Comparison of ENCODE assay signal across 26 cellular contexts in genomic region chr2:70932631-70933230, GRCh38. TPM values are rescaled to one million over a fixed set of nuclear protein-coding genes. Genes with fewer than 3 reads are reported as not detected.
"Had no signal": no experiment of that assay in that cellular context is flagged by ENCODE, and none has a peak within 500 bp of the region (broad histone marks: within the 10 kb centered on the region; RNA-seq: fewer than 3 reads in every experiment).

No MANE protein-coding gene starts in this region.

- H3K27me3 ChIP-seq: hepatocyte had no signal

- DNase-seq: activated B cell treated with CpG ODN at 0.5 μM for 24 hours; activated CD4-positive, alpha-beta T cell treated with anti-CD3 and anti-CD28 coated beads for 36 hours; activated naive CD4-positive, alpha-beta T cell treated with Interleukin-2 at 50 U/mL for 16 hours; activated naive CD8-positive, alpha-beta T cell treated with anti-CD3 and anti-CD28 coated beads for 36 hours; activated T-cell treated with anti-CD3 and anti-CD28 coated beads, Interleukin-2, amount 50 U/mL, for 48 hours; central memory CD4-positive, alpha-beta T cell; effector memory CD4-positive, alpha-beta T cell; glutamatergic neuron; nephron progenitor cell; retina; sigmoid colon; stimulated activated CD4-positive, alpha-beta T cell treated with anti-CD3 and anti-CD28 coated beads, Interleukin-15, amount 100 ng/mL, for 24 hours; stimulated activated naive CD4-positive, alpha-beta T cell; SW 1271; T-helper 17 cell had no signal

- H3K9me3 ChIP-seq: sigmoid colon had no signal

- H3K79me2 ChIP-seq: hepatocyte had no signal

- H3K4me1 ChIP-seq: sigmoid colon had no signal

- H3K4me2 ChIP-seq: hepatocyte, smooth muscle cell had no signal

- H3K36me3 ChIP-seq: sigmoid colon had no signal

- H3K27ac ChIP-seq: hepatocyte, sigmoid colon had no signal

- ATAC-seq: activated CD4-positive, alpha-beta T cell treated with anti-CD3 and anti-CD28 coated beads for 36 hours; esophagus mucosa; T-helper 17 cell had no signal

- H3K4me3 ChIP-seq: hepatocyte, sigmoid colon, smooth muscle cell had no signal

- H2AFZ ChIP-seq: hepatocyte had no signal

RNA-seq across cellular contexts. Expression of gene ATP6V1B1, which starts 3.0 kb away (rescaled TPM):
- total RNA-seq: activated B cell treated with CpG ODN at 0.5 μM for 24 hours; activated CD4-positive, alpha-beta memory T cell treated with anti-CD3 and anti-CD28 coated beads, Interleukin-2, amount 10 ng/mL, durations not matched to agents 7 days and 5 days; activated CD4-positive, alpha-beta T cell treated with anti-CD3 and anti-CD28 coated beads for 36 hours; activated naive CD8-positive, alpha-beta T cell treated with anti-CD3 and anti-CD28 coated beads for 36 hours; astrocyte; dermis microvascular lymphatic vessel endothelial cell; frontal cortex; liver; mononuclear cell; progenitor cell of endocrine pancreas; smooth muscle cell; T-helper 17 cell had no signal

RNA-seq across cellular contexts. Expression of gene VAX2, which starts 32.4 kb away (rescaled TPM):
- total RNA-seq: activated B cell treated with CpG ODN at 0.5 μM for 24 hours; activated CD4-positive, alpha-beta memory T cell treated with anti-CD3 and anti-CD28 coated beads, Interleukin-2, amount 10 ng/mL, durations not matched to agents 7 days and 5 days; activated CD4-positive, alpha-beta T cell treated with anti-CD3 and anti-CD28 coated beads for 36 hours; activated naive CD8-positive, alpha-beta T cell treated with anti-CD3 and anti-CD28 coated beads for 36 hours; dermis microvascular lymphatic vessel endothelial cell; endothelial cell of umbilical vein; frontal cortex; liver; mononuclear cell; progenitor cell of endocrine pancreas; T-helper 17 cell had no signal

RNA-seq across cellular contexts. Expression of gene ANKRD53, which starts 45.7 kb away (rescaled TPM):
- total RNA-seq: activated CD4-positive, alpha-beta memory T cell treated with anti-CD3 and anti-CD28 coated beads, Interleukin-2, amount 10 ng/mL, durations not matched to agents 7 days and 5 days had no signal
